13 cellular contexts compared by ENCODE assay signal in the genomic region with DNA sequence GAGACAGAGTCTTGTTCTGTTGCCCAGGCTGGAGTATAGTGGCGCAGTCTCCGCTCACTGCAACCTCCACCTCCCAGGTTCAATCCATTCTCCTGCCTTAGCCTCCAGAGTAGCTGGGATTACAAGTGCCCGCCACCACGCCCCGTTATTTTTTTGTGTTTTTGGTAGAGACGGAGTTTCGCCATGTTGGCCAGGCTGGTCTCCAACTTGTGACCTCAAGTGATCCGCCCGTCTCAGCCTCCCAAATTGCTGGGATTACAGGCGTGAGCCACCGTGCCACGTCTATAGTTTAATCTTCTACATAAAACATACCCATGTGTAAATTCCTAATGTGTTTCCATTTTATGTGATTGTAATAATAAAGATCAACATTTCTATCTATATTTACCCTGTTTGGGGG. TPM values are rescaled to one million over a fixed set of nuclear protein-coding genes. Genes with fewer than 3 reads are reported as not detected.
A peak's percentile ranks its signal among the peaks of the same experiment; 100 is the strongest.
DNase-seq lines count a peak whose midpoint lies in the region; ATAC-seq and TF ChIP-seq lines count a peak whose summit lies in the region.
"Had no signal": no experiment of that assay in that cellular context is flagged by ENCODE, and none has a peak within 500 bp of the region (broad histone marks: within the 10 kb centered on the region; RNA-seq: fewer than 3 reads in every experiment).

No MANE protein-coding gene starts in this region.

- no peak for DNase-seq in CD8-positive, alpha-beta memory T cell
- DNase-seq in Panc1 (ENCODE audit: low read depth, low spot score) (no peak), SKM-1 (lab: John Stamatoyannopoulos, UW; ENCODE audit: unreplicated experiment) (no peak), GM13977 (ENCODE audit: low spot score) (no peak), SK-N-DZ (ENCODE audit: low spot score) (no peak)
- DNase-seq: GOT3, heart left ventricle, left colon had no signal

- BruUV-seq in Panc1 (replicated peaks; lab: Mats Ljungman, UMichigan), result no TSS peak

- CTCF ChIA-PET in CD8-positive, alpha-beta memory T cell (lab: Charles Lee), result no interaction called here
- CTCF ChIA-PET in Panc1 (lab: Charles Lee), result no interaction called here

- ATAC-seq in Panc1, result no peak
- ATAC-seq in HG02870 (IDR thresholded peaks at IDR 0.05; ENCODE audit: unreplicated experiment), result no peak
- ATAC-seq: heart left ventricle, left colon, sciatic nerve had no signal

- POLR2A ChIA-PET in CD8-positive, alpha-beta memory T cell (lab: Charles Lee), result no interaction called here
- POLR2A ChIA-PET in Panc1 (lab: Charles Lee), result interaction anchor here (0.6 to 0.7 kb wide), 2 partner anchors 29 to 248 kb away, joined by 3 to 5 read pairs; no protein-coding TSS in a partner anchor

- no peaks in the 10 kb centered on the region for H3K27me3 Mint-ChIP-seq in CD8-positive, alpha-beta memory T cell
- H3K27me3 Mint-ChIP-seq in dendritic cell treated with granulocyte-macrophage colony-stimulating factor and Interleukin-4, amounts not matched to agents 40 ng/mL and 50 ng/mL, for 4 days, result no peaks in the 10 kb centered on the region

- H3K36me3 ChIP-seq in CD8-positive, alpha-beta memory T cell (ENCODE audit: insufficient read depth, low read length), result no peaks in the 10 kb centered on the region
- H3K36me3 ChIP-seq in Panc1 (ENCODE audit: control insufficient read depth, insufficient read depth, low read length), result no peaks in the 10 kb centered on the region
- H3K36me3 ChIP-seq: cardiac muscle cell, heart left ventricle had no signal

- peaks cover 31% of the 10 kb centered on the region for H3K4me1 ChIP-seq in CD8-positive, alpha-beta memory T cell (ENCODE audit: insufficient read depth, low read length)
- peaks cover 15% of the 10 kb centered on the region for H3K4me1 ChIP-seq in Panc1 (ENCODE audit: control insufficient read depth, insufficient read depth, low read length)

- peaks cover 38 to 68% (median 68%) of the 10 kb centered on the region in 3 donors for H3K4me1 Mint-ChIP-seq in CD8-positive, alpha-beta memory T cell
- peaks cover 47% of the 10 kb centered on the region for H3K4me1 Mint-ChIP-seq in dendritic cell treated with granulocyte-macrophage colony-stimulating factor and Interleukin-4, amounts not matched to agents 40 ng/mL and 50 ng/mL, for 4 days (ENCODE audit: low read depth)

- peak overlapping the region; percentile 94 for H3K4me3 ChIP-seq in CD8-positive, alpha-beta memory T cell (ENCODE audit: low read length)
- H3K4me3 ChIP-seq in Panc1 (ENCODE audit: low read depth in 2 of 2, low read length in 2 of 2), result peak overlapping the region; percentile 91 to 98
- H3K4me3 ChIP-seq: cardiac muscle cell had no signal

- H3K36me3 Mint-ChIP-seq in CD8-positive, alpha-beta memory T cell, result peaks cover 0 to 9% (median 0%) of the 10 kb centered on the region in 3 donors
- peaks cover 10% of the 10 kb centered on the region for H3K36me3 Mint-ChIP-seq in dendritic cell treated with granulocyte-macrophage colony-stimulating factor and Interleukin-4, amounts not matched to agents 40 ng/mL and 50 ng/mL, for 4 days (ENCODE audit: low read depth)

- no peak for TF ChIP-seq CTCF in 22Rv1 (IDR thresholded peaks at IDR 0.05)
- TF ChIP-seq CTCF in Panc1 (IDR thresholded peaks at IDR 0.05), result no peak
- no peak for TF ChIP-seq CTCF in GM13977 (IDR thresholded peaks at IDR 0.05; ENCODE audit: extremely low read depth, insufficient read depth, missing control alignments)

- peak overlapping the region in 4 of 8 donors; percentile 62 to 94 (median 75) for H3K27ac Mint-ChIP-seq in CD8-positive, alpha-beta memory T cell
- peak overlapping the region; percentile 94 for H3K27ac Mint-ChIP-seq in dendritic cell treated with granulocyte-macrophage colony-stimulating factor and Interleukin-4, amounts not matched to agents 40 ng/mL and 50 ng/mL, for 4 days

- H3K27ac ChIP-seq in 22Rv1 (peak overlapping the region; percentile 96), Panc1 (ENCODE audit: low read length) (peak overlapping the region; percentile 98)
- H3K27ac ChIP-seq in CD8-positive, alpha-beta memory T cell (ENCODE audit: low read depth, low read length), result peak overlapping the region; percentile 93
- H3K27ac ChIP-seq: cardiac muscle cell, heart left ventricle had no signal

- peak overlapping the region; percentile 55 to 100 (median 97) for H3K4me3 Mint-ChIP-seq in CD8-positive, alpha-beta memory T cell
- peak overlapping the region; percentile 26 for H3K4me3 Mint-ChIP-seq in dendritic cell treated with granulocyte-macrophage colony-stimulating factor and Interleukin-4, amounts not matched to agents 40 ng/mL and 50 ng/mL, for 4 days

- in situ Hi-C loops in Panc1 (cut with HindIII; ENCODE audit: low pct_unique_long_range_greater_than_20kb, low sequenced_read_pairs), result no loop called here
- in situ Hi-C loops in GM13977 (cut with MboI; ENCODE audit: low pct_unique_long_range_greater_than_20kb, low sequenced_read_pairs, unreplicated experiment), result no loop called here

- H3K9me3 ChIP-seq in CD8-positive, alpha-beta memory T cell (ENCODE audit: low read length), result no peaks in the 10 kb centered on the region
- H3K9me3 ChIP-seq in Panc1 (ENCODE audit: control insufficient read depth, insufficient read depth, low read depth, low read length), result no peaks in the 10 kb centered on the region
- H3K9me3 ChIP-seq: heart left ventricle had no signal

- H3K27me3 ChIP-seq in CD8-positive, alpha-beta memory T cell (ENCODE audit: insufficient read depth, low read length, poor library complexity, severe bottlenecking), result no peaks in the 10 kb centered on the region
- H3K27me3 ChIP-seq in Panc1 (ENCODE audit: control insufficient read depth, insufficient read depth, low read length), result no peaks in the 10 kb centered on the region
- H3K27me3 ChIP-seq: cardiac muscle cell, heart left ventricle had no signal

- no peaks in the 10 kb centered on the region for H3K9me3 Mint-ChIP-seq in CD8-positive, alpha-beta memory T cell
- H3K9me3 Mint-ChIP-seq in dendritic cell treated with granulocyte-macrophage colony-stimulating factor and Interleukin-4, amounts not matched to agents 40 ng/mL and 50 ng/mL, for 4 days, result no peaks in the 10 kb centered on the region

- intact Hi-C loops in Panc1 (cut with micrococcal nuclease; ENCODE audit: unreplicated experiment), result no loop called here
- intact Hi-C loops in dendritic cell treated with granulocyte-macrophage colony-stimulating factor and Interleukin-4, amounts not matched to agents 40 ng/mL and 50 ng/mL, for 4 days (cut with micrococcal nuclease), result loop anchor here (5.0 kb wide), 1 partner anchor 451 kb away; a partner anchor contains a TSS

RNA-seq across cellular contexts. Expression of a gene that starts 1.7 kb away (rescaled TPM):
- 10 to 100 TPM; 26.2 to 28.0 TPM for total RNA-seq in CD8-positive, alpha-beta memory T cell
- 21.3 TPM for polyA plus RNA-seq in CD8-positive, alpha-beta memory T cell
- total RNA-seq in Panc1 (2021; ENCODE audit: unreplicated experiment), result 35.0 TPM
- polyA plus RNA-seq in Panc1 (2012; ENCODE audit: insufficient read length), result 26.5 TPM
- polyA plus RNA-seq in SK-N-DZ (2014; cell fraction: cytosol; rRNA removed), result 39.1 and 44.4 TPM in 2 replicates
- 14.5 and 16.0 TPM in 2 replicates for polyA plus RNA-seq in SK-N-DZ (2014; cell fraction: nucleus; rRNA removed)

RNA-seq across cellular contexts. Expression of a gene that starts 16.4 kb away (rescaled TPM):
- 100 to 1,000 TPM in 1 of 2 experiments, 10 to 100 TPM in 1; 94.5 to 101 TPM for total RNA-seq in CD8-positive, alpha-beta memory T cell
- 29.9 TPM for polyA plus RNA-seq in CD8-positive, alpha-beta memory T cell
- total RNA-seq in Panc1 (2021; ENCODE audit: unreplicated experiment), result 69.4 TPM
- polyA plus RNA-seq in Panc1 (2012; ENCODE audit: insufficient read length), result 28.9 TPM
- 79.6 and 80.5 TPM in 2 replicates for polyA plus RNA-seq in SK-N-DZ (2014; cell fraction: cytosol; rRNA removed)
- 43.5 and 56.6 TPM in 2 replicates for polyA plus RNA-seq in SK-N-DZ (2014; cell fraction: nucleus; rRNA removed)
